In genomic region chr12:54008260-54008552, GRCh38 we compare ENCODE assay signal across 17 cellular contexts. TPM values are rescaled to one million over a fixed set of nuclear protein-coding genes. Genes with fewer than 3 reads are reported as not detected.
DNase-seq lines count a peak whose midpoint lies in the region; ATAC-seq and TF ChIP-seq lines count a peak whose summit lies in the region.
"Had no signal": no experiment of that assay in that cellular context is flagged by ENCODE, and none has a peak within 500 bp of the region (broad histone marks: within the 10 kb centered on the region; RNA-seq: fewer than 3 reads in every experiment).

No MANE protein-coding gene starts in this region.

- ATAC-seq in Panc1 (0 out of 2 replicates have a peak, but pooled peaks have one; percentile 2), gastrocnemius medialis (no peak)
- ATAC-seq: activated CD8-positive, alpha-beta memory T cell treated with anti-CD3 and anti-CD28 coated beads, Interleukin-2, amount 10 ng/mL, durations not matched to agents 7 days and 5 days; activated naive CD8-positive, alpha-beta T cell treated with anti-CD3 and anti-CD28 coated beads, Interleukin-2, amount 50 U/mL, for 24 hours; left lung had no signal

- H3K36me3 ChIP-seq in Panc1 (ENCODE audit: control insufficient read depth, insufficient read depth, low read length), result no peaks in the 10 kb centered on the region
- no peaks in the 10 kb centered on the region for H3K36me3 ChIP-seq in gastrocnemius medialis
- H3K36me3 ChIP-seq: left lung had no signal

- in situ Hi-C loops in Panc1 (cut with HindIII; ENCODE audit: low pct_unique_long_range_greater_than_20kb, low sequenced_read_pairs), result no loop called here
- in situ Hi-C loops in gastrocnemius medialis (cut with MboI; ENCODE audit: low sequenced_read_pairs in 4 of 4), result loop anchor here in 2 of 4 donors (25.0 kb wide), 1 partner anchor 354 kb away; the partner anchor contains the start of gene GPR84 (in 2 of the 2)

- BruUV-seq in Panc1 (replicated peaks; lab: Mats Ljungman, UMichigan), result no TSS peak

- H3K4me1 ChIP-seq in Panc1 (ENCODE audit: control insufficient read depth, insufficient read depth, low read length), result peaks cover 52% of the 10 kb centered on the region
- peaks cover 39 to 58% of the 10 kb centered on the region in 2 donors for H3K4me1 ChIP-seq in gastrocnemius medialis

- H3K4me3 ChIP-seq in AG10803 (ENCODE audit: low read length) (peak overlapping the region; percentile 98), Panc1 (ENCODE audit: low read depth in 2 of 2, low read length in 2 of 2) (peak overlapping the region; percentile 47 to 66), fibroblast of mammary gland (ENCODE audit: control insufficient read depth, low read depth, low read length) (peak overlapping the region; percentile 88), gastrocnemius medialis (peak overlapping the region in 2 of 4 donors; percentile 44 to 62)
- H3K4me3 ChIP-seq: left lung, testis had no signal

- POLR2A ChIA-PET in Panc1 (lab: Charles Lee), result interaction anchor here (1.4 kb wide), 1 partner anchor 9 kb away, joined by 5 read pairs; no protein-coding TSS in a partner anchor

- TF ChIP-seq CTCF in AG10803 (conservative IDR thresholded peaks at IDR 0.05; ENCODE audit: low read length) (no peak), Panc1 (IDR thresholded peaks at IDR 0.05) (no peak), fibroblast of mammary gland (conservative IDR thresholded peaks at IDR 0.05; ENCODE audit: control insufficient read depth, insufficient read depth, low read depth, low read length) (no peak), gastrocnemius medialis (IDR thresholded peaks at IDR 0.05 in 4 of 5, conservative IDR thresholded peaks at IDR 0.05 in 1 of 5) (no peak)

- no peaks in the 10 kb centered on the region for H3K9me3 ChIP-seq in Panc1 (ENCODE audit: control insufficient read depth, insufficient read depth, low read depth, low read length)
- H3K9me3 ChIP-seq in gastrocnemius medialis, result no peaks in the 10 kb centered on the region
- H3K9me3 ChIP-seq: left lung, testis had no signal

- TF ChIP-seq POLR2A in gastrocnemius medialis (IDR thresholded peaks at IDR 0.05), result no peak

- intact Hi-C loops in Panc1 (cut with micrococcal nuclease; ENCODE audit: unreplicated experiment) (no loop called here), gastrocnemius medialis (cut with DNase I; ENCODE audit: low total_unique reads) (no loop called here)

- CTCF ChIA-PET in Panc1 (lab: Charles Lee), result interaction anchor here (0.6 to 1.5 kb wide), 6 partner anchors 18 to 317 kb away, joined by 3 to 6 read pairs (median 4); partner anchors contain the start of genes COPZ1 and HOXC10

- H3K27ac ChIP-seq in Panc1 (ENCODE audit: low read length), result peak overlapping the region; percentile 99
- H3K27ac ChIP-seq in gastrocnemius medialis, result peak overlapping the region; percentile 94 to 100 (median 98)
- H3K27ac ChIP-seq: epithelial cell of prostate, left lung, testis had no signal

- H3K27me3 ChIP-seq in Panc1 (ENCODE audit: control insufficient read depth, insufficient read depth, low read length), result no peaks in the 10 kb centered on the region
- H3K27me3 ChIP-seq in gastrocnemius medialis, result no peaks in the 10 kb centered on the region
- H3K27me3 ChIP-seq: testis had no signal

- no peak for DNase-seq in AG10803 (ENCODE audit: low read depth)
- no peak for DNase-seq in Panc1 (ENCODE audit: low read depth, low spot score)
- DNase-seq in fibroblast of mammary gland (ENCODE audit: low read depth), result no peak
- DNase-seq in gastrocnemius medialis, result no peak
- no peak for DNase-seq in DMS53 (lab: John Stamatoyannopoulos, UW)
- DNase-seq in hypothalamus (lab: John Stamatoyannopoulos, UW), result no peak
- no peak for DNase-seq in HPDE6-E6E7 (ENCODE audit: extremely low spot score)
- no peak for DNase-seq in DMS79 treated with DMSO at 0.1 percent for 48 hours (lab: John Stamatoyannopoulos, UW)
- DNase-seq: activated CD4-positive, alpha-beta T cell treated with anti-CD3 and anti-CD28 coated beads for 4 hours; activated CD8-positive, alpha-beta memory T cell treated with anti-CD3 and anti-CD28 coated beads, Interleukin-2, amount 10 ng/mL, durations not matched to agents 7 days and 5 days; activated naive CD8-positive, alpha-beta T cell treated with anti-CD3 and anti-CD28 coated beads, Interleukin-2, amount 50 U/mL, for 24 hours; KG1; left lung; NCI-H510A; testis had no signal

RNA-seq across cellular contexts. Expression of gene HOXC8, which starts 0.6 kb away (rescaled TPM):
- total RNA-seq in Panc1 (2021; ENCODE audit: unreplicated experiment), result 15.3 TPM
- polyA plus RNA-seq in Panc1 (2012; ENCODE audit: insufficient read length), result 9.5 TPM
- total RNA-seq in gastrocnemius medialis, result 1 to 10 TPM; 3.3 to 4.9 (median 3.8) TPM
- total RNA-seq: activated CD8-positive, alpha-beta memory T cell treated with anti-CD3 and anti-CD28 coated beads, Interleukin-2, amount 10 ng/mL, durations not matched to agents 7 days and 5 days; bronchial epithelial cell had no signal

RNA-seq across cellular contexts. Expression of gene HOXC9, which starts 8.2 kb away (rescaled TPM):
- 37.2 TPM for total RNA-seq in Panc1 (2021; ENCODE audit: unreplicated experiment)
- polyA plus RNA-seq in Panc1 (2012; ENCODE audit: insufficient read length), result 41.2 TPM
- total RNA-seq in gastrocnemius medialis, result 10 to 100 TPM; 13.6 to 37.7 (median 26.3) TPM
- total RNA-seq: activated CD8-positive, alpha-beta memory T cell treated with anti-CD3 and anti-CD28 coated beads, Interleukin-2, amount 10 ng/mL, durations not matched to agents 7 days and 5 days; bronchial epithelial cell had no signal

RNA-seq across cellular contexts. Expression of gene HOXC6, which starts 20.0 kb away (rescaled TPM):
- total RNA-seq in Panc1 (2021; ENCODE audit: unreplicated experiment), result 52.2 TPM
- 46.1 TPM for polyA plus RNA-seq in Panc1 (2012; ENCODE audit: insufficient read length)
- total RNA-seq in gastrocnemius medialis, result 1 to 10 TPM; 1.0 to 4.7 (median 3.8) TPM
- total RNA-seq: activated CD8-positive, alpha-beta memory T cell treated with anti-CD3 and anti-CD28 coated beads, Interleukin-2, amount 10 ng/mL, durations not matched to agents 7 days and 5 days; bronchial epithelial cell had no signal

RNA-seq across cellular contexts. Expression of gene HOXC10, which starts 23.3 kb away (rescaled TPM):
- total RNA-seq in Panc1 (2021; ENCODE audit: unreplicated experiment) (154 TPM), gastrocnemius medialis (10 to 100 TPM; 23.9 to 48.3 (median 40.3) TPM)
- polyA plus RNA-seq in Panc1 (2012; ENCODE audit: insufficient read length), result 178 TPM
- total RNA-seq: activated CD8-positive, alpha-beta memory T cell treated with anti-CD3 and anti-CD28 coated beads, Interleukin-2, amount 10 ng/mL, durations not matched to agents 7 days and 5 days; bronchial epithelial cell; left lung had no signal

RNA-seq across cellular contexts. Expression of gene HOXC5, which starts 24.6 kb away (rescaled TPM):
- total RNA-seq in Panc1 (2021; ENCODE audit: unreplicated experiment), result 5.0 TPM
- polyA plus RNA-seq in Panc1 (2012; ENCODE audit: insufficient read length), result 0.76 TPM
- total RNA-seq in gastrocnemius medialis, result 1 to 10 TPM in 1 of 4 donors, under 1 TPM in 1, not detected in 2; 0.36 to 1.4 TPM
- total RNA-seq: activated CD8-positive, alpha-beta memory T cell treated with anti-CD3 and anti-CD28 coated beads, Interleukin-2, amount 10 ng/mL, durations not matched to agents 7 days and 5 days; bronchial epithelial cell had no signal
